ENCODE assay signal across 8 cellular contexts in genomic region chr15:39918688-39919385, GRCh38. TPM values are rescaled to one million over a fixed set of nuclear protein-coding genes. Genes with fewer than 3 reads are reported as not detected.
DNase-seq lines count a peak whose midpoint lies in the region; ATAC-seq lines count a peak whose summit lies in the region.

No MANE protein-coding gene starts in this region.

- H3K4me1 Mint-ChIP-seq in T-helper 2 cell treated with Interferon-gamma antibody and Interleukin-4, amounts not matched to agents 5 μg/mL and 100 μg/mL, for 36 hours (ENCODE audit: low read depth) = peaks cover 9% of the 10 kb centered on the region
- H3K4me1 Mint-ChIP-seq in activated T-helper 1 cell treated with anti-CD3 and anti-CD28 coated beads, Interleukin-12 subunit alpha, Interleukin-12 subunit beta, Interleukin-2, Interleukin-4 antibody, amounts not matched to agents 30 ng/mL and 10 ng/mL and 1 ng/mL, durations not matched to agents 14 hours and 24 hours and 36 hours (ENCODE audit: low read depth) = peaks cover 17% of the 10 kb centered on the region
- H3K4me1 Mint-ChIP-seq in stimulated activated effector memory CD8-positive, alpha-beta T cell treated with anti-CD3 and anti-CD28 coated beads, Interleukin-12 subunit alpha, Interleukin-12 subunit beta, amount 100 ng/mL, for 72 hours = peaks cover 20% of the 10 kb centered on the region

- peaks cover 2% of the 10 kb centered on the region for H3K36me3 Mint-ChIP-seq in T-helper 2 cell treated with Interferon-gamma antibody and Interleukin-4, amounts not matched to agents 5 μg/mL and 100 μg/mL, for 36 hours (ENCODE audit: low read depth)
- peaks cover 5% of the 10 kb centered on the region for H3K36me3 Mint-ChIP-seq in activated T-helper 1 cell treated with anti-CD3 and anti-CD28 coated beads, Interleukin-12 subunit alpha, Interleukin-12 subunit beta, Interleukin-2, Interleukin-4 antibody, amounts not matched to agents 30 ng/mL and 10 ng/mL and 1 ng/mL, durations not matched to agents 14 hours and 24 hours and 36 hours (ENCODE audit: low read depth)
- no peaks in the 10 kb centered on the region for H3K36me3 Mint-ChIP-seq in stimulated activated effector memory CD8-positive, alpha-beta T cell treated with anti-CD3 and anti-CD28 coated beads, Interleukin-12 subunit alpha, Interleukin-12 subunit beta, amount 100 ng/mL, for 72 hours

- ATAC-seq in stimulated activated effector memory CD8-positive, alpha-beta T cell treated with anti-CD3 and anti-CD28 coated beads, Interleukin-12 subunit alpha, Interleukin-12 subunit beta, amount 100 ng/mL, for 72 hours = no peak
- no peak for ATAC-seq in GM21619 (IDR thresholded peaks at IDR 0.05; ENCODE audit: unreplicated experiment)

- no peak for DNase-seq in T-helper 2 cell treated with Interferon-gamma antibody and Interleukin-4, amounts not matched to agents 5 μg/mL and 100 μg/mL, for 36 hours (ENCODE audit: low spot score)
- DNase-seq in T-helper 2 cell (no peak), hepatic stellate cell (ENCODE audit: low spot score) (peak; percentile 71), T1000 (lab: John Stamatoyannopoulos, UW) (no peak), KBM-7 (no peak)
- no peak for DNase-seq in activated T-helper 1 cell treated with anti-CD3 and anti-CD28 coated beads, Interleukin-12 subunit alpha, Interleukin-12 subunit beta, Interleukin-2, Interleukin-4 antibody, amounts not matched to agents 30 ng/mL and 10 ng/mL and 1 ng/mL, durations not matched to agents 14 hours and 24 hours and 36 hours (ENCODE audit: low spot score)
- no peak for DNase-seq in stimulated activated effector memory CD8-positive, alpha-beta T cell treated with anti-CD3 and anti-CD28 coated beads, Interleukin-12 subunit alpha, Interleukin-12 subunit beta, amount 100 ng/mL, for 72 hours (ENCODE audit: low spot score in 2 of 2)

- H3K27ac Mint-ChIP-seq in T-helper 2 cell treated with Interferon-gamma antibody and Interleukin-4, amounts not matched to agents 5 μg/mL and 100 μg/mL, for 36 hours = no peak overlapping the region
- H3K27ac Mint-ChIP-seq in activated T-helper 1 cell treated with anti-CD3 and anti-CD28 coated beads, Interleukin-12 subunit alpha, Interleukin-12 subunit beta, Interleukin-2, Interleukin-4 antibody, amounts not matched to agents 30 ng/mL and 10 ng/mL and 1 ng/mL, durations not matched to agents 14 hours and 24 hours and 36 hours = no peak overlapping the region
- H3K27ac Mint-ChIP-seq in stimulated activated effector memory CD8-positive, alpha-beta T cell treated with anti-CD3 and anti-CD28 coated beads, Interleukin-12 subunit alpha, Interleukin-12 subunit beta, amount 100 ng/mL, for 72 hours = no peak overlapping the region

- in situ Hi-C loops in KBM-7 (cut with MboI; ENCODE audit: low pct_unique_long_range_greater_than_20kb, low sequenced_read_pairs) = no loop called here

- peaks cover 12% of the 10 kb centered on the region for H3K9me3 Mint-ChIP-seq in T-helper 2 cell treated with Interferon-gamma antibody and Interleukin-4, amounts not matched to agents 5 μg/mL and 100 μg/mL, for 36 hours
- peaks cover 13% of the 10 kb centered on the region for H3K9me3 Mint-ChIP-seq in activated T-helper 1 cell treated with anti-CD3 and anti-CD28 coated beads, Interleukin-12 subunit alpha, Interleukin-12 subunit beta, Interleukin-2, Interleukin-4 antibody, amounts not matched to agents 30 ng/mL and 10 ng/mL and 1 ng/mL, durations not matched to agents 14 hours and 24 hours and 36 hours
- H3K9me3 Mint-ChIP-seq in stimulated activated effector memory CD8-positive, alpha-beta T cell treated with anti-CD3 and anti-CD28 coated beads, Interleukin-12 subunit alpha, Interleukin-12 subunit beta, amount 100 ng/mL, for 72 hours = peaks cover 2% of the 10 kb centered on the region

- H3K4me3 Mint-ChIP-seq in T-helper 2 cell treated with Interferon-gamma antibody and Interleukin-4, amounts not matched to agents 5 μg/mL and 100 μg/mL, for 36 hours = peak overlapping the region; percentile 53
- peak overlapping the region; percentile 50 for H3K4me3 Mint-ChIP-seq in activated T-helper 1 cell treated with anti-CD3 and anti-CD28 coated beads, Interleukin-12 subunit alpha, Interleukin-12 subunit beta, Interleukin-2, Interleukin-4 antibody, amounts not matched to agents 30 ng/mL and 10 ng/mL and 1 ng/mL, durations not matched to agents 14 hours and 24 hours and 36 hours
- H3K4me3 Mint-ChIP-seq in stimulated activated effector memory CD8-positive, alpha-beta T cell treated with anti-CD3 and anti-CD28 coated beads, Interleukin-12 subunit alpha, Interleukin-12 subunit beta, amount 100 ng/mL, for 72 hours = peak overlapping the region; percentile 79

- intact Hi-C loops in activated T-helper 1 cell treated with anti-CD3 and anti-CD28 coated beads, Interleukin-12 subunit alpha, Interleukin-12 subunit beta, Interleukin-2, Interleukin-4 antibody, amounts not matched to agents 30 ng/mL and 10 ng/mL and 1 ng/mL, durations not matched to agents 14 hours and 24 hours and 36 hours (cut with micrococcal nuclease) = no loop called here

- peaks cover 55% of the 10 kb centered on the region for H3K27me3 Mint-ChIP-seq in T-helper 2 cell treated with Interferon-gamma antibody and Interleukin-4, amounts not matched to agents 5 μg/mL and 100 μg/mL, for 36 hours (ENCODE audit: low read depth)
- H3K27me3 Mint-ChIP-seq in activated T-helper 1 cell treated with anti-CD3 and anti-CD28 coated beads, Interleukin-12 subunit alpha, Interleukin-12 subunit beta, Interleukin-2, Interleukin-4 antibody, amounts not matched to agents 30 ng/mL and 10 ng/mL and 1 ng/mL, durations not matched to agents 14 hours and 24 hours and 36 hours (ENCODE audit: insufficient read depth) = peaks cover 37% of the 10 kb centered on the region

RNA-seq across cellular contexts. Expression of gene GPR176, which starts 1.2 kb away (rescaled TPM):
- 0.23 and 0.34 TPM in 2 replicates for total RNA-seq in activated T-helper 1 cell treated with anti-CD3 and anti-CD28 coated beads, Interleukin-12 subunit alpha, Interleukin-12 subunit beta, Interleukin-2, Interleukin-4 antibody, amounts not matched to agents 30 ng/mL and 10 ng/mL and 1 ng/mL, durations not matched to agents 14 hours and 24 hours and 36 hours

RNA-seq across cellular contexts. Expression of gene EIF2AK4, which starts 15.1 kb away (rescaled TPM):
- 51.5 and 54.2 TPM in 2 replicates for total RNA-seq in activated T-helper 1 cell treated with anti-CD3 and anti-CD28 coated beads, Interleukin-12 subunit alpha, Interleukin-12 subunit beta, Interleukin-2, Interleukin-4 antibody, amounts not matched to agents 30 ng/mL and 10 ng/mL and 1 ng/mL, durations not matched to agents 14 hours and 24 hours and 36 hours
